ENCODE assay signal across 17 cellular contexts in the genomic region with DNA sequence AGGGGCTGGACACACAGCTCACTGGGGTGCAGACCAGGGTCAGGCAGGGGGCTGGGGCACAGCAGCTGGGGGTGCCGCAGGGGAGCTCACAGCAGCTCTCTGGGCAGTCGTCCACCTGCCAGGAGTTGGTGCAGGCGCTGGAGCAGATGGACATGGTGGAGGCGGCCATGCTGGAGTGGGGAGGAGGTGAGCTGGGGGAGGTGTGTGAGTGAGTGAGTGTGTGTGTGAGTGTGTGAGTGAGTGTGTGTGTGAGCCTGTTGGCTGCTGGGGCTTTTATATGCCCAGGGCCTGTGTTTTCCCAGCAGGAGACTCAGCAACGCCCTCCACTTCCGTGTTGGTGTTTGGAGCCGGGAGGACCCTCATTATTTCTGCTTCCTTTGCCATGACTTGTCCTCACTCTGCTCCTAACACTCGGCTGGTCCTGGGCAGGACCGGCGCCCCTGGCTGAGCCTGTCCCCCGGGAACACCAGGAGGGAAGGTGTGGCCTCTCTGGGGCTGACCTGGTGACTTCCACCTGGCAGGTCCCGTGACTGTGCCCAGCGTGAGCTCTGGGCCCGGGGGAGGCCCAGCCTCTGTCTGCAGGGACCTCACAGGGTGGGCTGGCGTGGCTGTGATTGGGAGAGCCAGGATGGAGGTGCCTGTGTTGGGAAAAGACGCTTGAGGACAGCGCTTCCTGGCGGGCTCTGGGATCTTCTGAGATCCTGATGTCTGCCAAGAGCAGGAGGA. TPM values are rescaled to one million over a fixed set of nuclear protein-coding genes. Genes with fewer than 3 reads are reported as not detected.
DNase-seq lines count a peak whose midpoint lies in the region; ATAC-seq and TF ChIP-seq lines count a peak whose summit lies in the region.
"Had no signal": no experiment of that assay in that cellular context is flagged by ENCODE, and none has a peak within 500 bp of the region (broad histone marks: within the 10 kb centered on the region; RNA-seq: fewer than 3 reads in every experiment).

Gene KRTAP10-2, minus strand, starts transcription at position 216 of the 726 bp plus-strand sequence. Its CDS starts 47 bp downstream, at position 169.

- peaks cover 19% of the 10 kb centered on the region for H3K36me3 Mint-ChIP-seq in activated naive CD4-positive, alpha-beta T cell treated with anti-CD3 and anti-CD28 coated beads, Interleukin-2, amount 50 U/mL, for 24 hours
- peaks cover 10% of the 10 kb centered on the region for H3K36me3 Mint-ChIP-seq in activated T-helper 1 cell treated with anti-CD3 and anti-CD28 coated beads, Interleukin-12 subunit alpha, Interleukin-12 subunit beta, Interleukin-2, Interleukin-4 antibody, amounts not matched to agents 30 ng/mL and 10 ng/mL and 1 ng/mL, durations not matched to agents 14 hours and 24 hours and 36 hours (ENCODE audit: low read depth)

- H3K27me3 Mint-ChIP-seq in activated naive CD4-positive, alpha-beta T cell treated with anti-CD3 and anti-CD28 coated beads, Interleukin-2, amount 50 U/mL, for 24 hours: no peaks in the 10 kb centered on the region
- peaks cover 3% of the 10 kb centered on the region for H3K27me3 Mint-ChIP-seq in activated T-helper 1 cell treated with anti-CD3 and anti-CD28 coated beads, Interleukin-12 subunit alpha, Interleukin-12 subunit beta, Interleukin-2, Interleukin-4 antibody, amounts not matched to agents 30 ng/mL and 10 ng/mL and 1 ng/mL, durations not matched to agents 14 hours and 24 hours and 36 hours (ENCODE audit: insufficient read depth)

- no peak for DNase-seq in activated naive CD4-positive, alpha-beta T cell treated with Interleukin-2 at 50 U/mL for 16 hours
- DNase-seq in NCI-H345 treated with DMSO at 0.1 percent for 48 hours (lab: John Stamatoyannopoulos, UW; ENCODE audit: unreplicated experiment) (peak; percentile 30), left lobe of liver (ENCODE audit: low spot score) (peak; percentile 33), tibial artery (peak; percentile 17 to 55), NCI-H82 (lab: John Stamatoyannopoulos, UW) (no peak)
- DNase-seq in activated T-helper 1 cell treated with anti-CD3 and anti-CD28 coated beads, Interleukin-12 subunit alpha, Interleukin-12 subunit beta, Interleukin-2, Interleukin-4 antibody, amounts not matched to agents 30 ng/mL and 10 ng/mL and 1 ng/mL, durations not matched to agents 14 hours and 24 hours and 36 hours (ENCODE audit: low spot score): no peak
- DNase-seq: amygdala; cortex of kidney; EL; mesenchymal stem cell; SIG-M5; stimulated activated CD4-positive, alpha-beta T cell treated with anti-CD3 and anti-CD28 coated beads, Interleukin-2, amount 100 ng/mL, for 24 hours; uterus had no signal

- H3K9me3 ChIP-seq in tibial artery: peaks cover 5 to 11% (median 5%) of the 10 kb centered on the region in 3 donors

- ATAC-seq in left lobe of liver (no peak), HG03108 (IDR thresholded peaks at IDR 0.05; ENCODE audit: unreplicated experiment) (no peak)

- intact Hi-C loops in tibial artery (cut with DNase I; ENCODE audit: low total_unique reads): no loop called here
- intact Hi-C loops in activated T-helper 1 cell treated with anti-CD3 and anti-CD28 coated beads, Interleukin-12 subunit alpha, Interleukin-12 subunit beta, Interleukin-2, Interleukin-4 antibody, amounts not matched to agents 30 ng/mL and 10 ng/mL and 1 ng/mL, durations not matched to agents 14 hours and 24 hours and 36 hours (cut with micrococcal nuclease): no loop called here

- peaks cover 36% of the 10 kb centered on the region for H3K4me1 Mint-ChIP-seq in activated naive CD4-positive, alpha-beta T cell treated with anti-CD3 and anti-CD28 coated beads, Interleukin-2, amount 50 U/mL, for 24 hours
- peaks cover 11% of the 10 kb centered on the region for H3K4me1 Mint-ChIP-seq in activated T-helper 1 cell treated with anti-CD3 and anti-CD28 coated beads, Interleukin-12 subunit alpha, Interleukin-12 subunit beta, Interleukin-2, Interleukin-4 antibody, amounts not matched to agents 30 ng/mL and 10 ng/mL and 1 ng/mL, durations not matched to agents 14 hours and 24 hours and 36 hours (ENCODE audit: low read depth)

- peaks cover 0 to 47% of the 10 kb centered on the region in 2 donors for H3K27me3 ChIP-seq in tibial artery
- H3K27me3 ChIP-seq: uterus had no signal

- no peak within 1 kb of the TSS for H3K4me3 Mint-ChIP-seq in activated naive CD4-positive, alpha-beta T cell treated with anti-CD3 and anti-CD28 coated beads, Interleukin-2, amount 50 U/mL, for 24 hours
- no peak within 1 kb of the TSS for H3K4me3 Mint-ChIP-seq in activated T-helper 1 cell treated with anti-CD3 and anti-CD28 coated beads, Interleukin-12 subunit alpha, Interleukin-12 subunit beta, Interleukin-2, Interleukin-4 antibody, amounts not matched to agents 30 ng/mL and 10 ng/mL and 1 ng/mL, durations not matched to agents 14 hours and 24 hours and 36 hours

- H3K4me3 ChIP-seq in tibial artery: no peak within 1 kb of the TSS
- H3K4me3 ChIP-seq: uterus had no signal

- no peak for TF ChIP-seq CTCF in tibial artery (IDR thresholded peaks at IDR 0.05)

- H3K36me3 ChIP-seq in tibial artery: no peaks in the 10 kb centered on the region
- H3K36me3 ChIP-seq: uterus had no signal

- peak within 1 kb of the TSS; percentile 65 for H3K27ac Mint-ChIP-seq in activated naive CD4-positive, alpha-beta T cell treated with anti-CD3 and anti-CD28 coated beads, Interleukin-2, amount 50 U/mL, for 24 hours
- H3K27ac Mint-ChIP-seq in activated T-helper 1 cell treated with anti-CD3 and anti-CD28 coated beads, Interleukin-12 subunit alpha, Interleukin-12 subunit beta, Interleukin-2, Interleukin-4 antibody, amounts not matched to agents 30 ng/mL and 10 ng/mL and 1 ng/mL, durations not matched to agents 14 hours and 24 hours and 36 hours: no peak within 1 kb of the TSS

- H3K27ac ChIP-seq in tibial artery: no peak within 1 kb of the TSS
- H3K27ac ChIP-seq: KMS-11, uterus had no signal

- peaks cover 22% of the 10 kb centered on the region for H3K9me3 Mint-ChIP-seq in activated naive CD4-positive, alpha-beta T cell treated with anti-CD3 and anti-CD28 coated beads, Interleukin-2, amount 50 U/mL, for 24 hours
- peaks cover 14% of the 10 kb centered on the region for H3K9me3 Mint-ChIP-seq in activated T-helper 1 cell treated with anti-CD3 and anti-CD28 coated beads, Interleukin-12 subunit alpha, Interleukin-12 subunit beta, Interleukin-2, Interleukin-4 antibody, amounts not matched to agents 30 ng/mL and 10 ng/mL and 1 ng/mL, durations not matched to agents 14 hours and 24 hours and 36 hours

- no peaks in the 10 kb centered on the region for H3K4me1 ChIP-seq in tibial artery
- H3K4me1 ChIP-seq: uterus had no signal

RNA-seq across cellular contexts. Expression of gene KRTAP10-2, which starts in this region (rescaled TPM):
- not detected for total RNA-seq in left lobe of liver
- not detected in 2 replicates for total RNA-seq in activated T-helper 1 cell treated with anti-CD3 and anti-CD28 coated beads, Interleukin-12 subunit alpha, Interleukin-12 subunit beta, Interleukin-2, Interleukin-4 antibody, amounts not matched to agents 30 ng/mL and 10 ng/mL and 1 ng/mL, durations not matched to agents 14 hours and 24 hours and 36 hours
- total RNA-seq: pulmonary artery endothelial cell, uterus had no signal

Comparison
In these comparisons a context has a peak if more than half of its experiments do, and no peak if none do; other contexts are left out.
1. Peak in DNase-seq in left lobe of liver; RNA of the gene not detected or under 1 TPM.
2. DNase-seq: peak in NCI-H345 treated with DMSO at 0.1 percent for 48 hours (single experiment) and tibial artery (2 of 2); none in activated naive CD4-positive, alpha-beta T cell treated with Interleukin-2 at 50 U/mL for 16 hours (single experiment), activated T-helper 1 cell treated with anti-CD3 and anti-CD28 coated beads, Interleukin-12 subunit alpha, Interleukin-12 subunit beta, Interleukin-2, Interleukin-4 antibody, amounts not matched to agents 30 ng/mL and 10 ng/mL and 1 ng/mL, durations not matched to agents 14 hours and 24 hours and 36 hours (single experiment) and NCI-H82 (single experiment).